ENCODE assay signal across 8 cellular contexts in the genomic region with DNA sequence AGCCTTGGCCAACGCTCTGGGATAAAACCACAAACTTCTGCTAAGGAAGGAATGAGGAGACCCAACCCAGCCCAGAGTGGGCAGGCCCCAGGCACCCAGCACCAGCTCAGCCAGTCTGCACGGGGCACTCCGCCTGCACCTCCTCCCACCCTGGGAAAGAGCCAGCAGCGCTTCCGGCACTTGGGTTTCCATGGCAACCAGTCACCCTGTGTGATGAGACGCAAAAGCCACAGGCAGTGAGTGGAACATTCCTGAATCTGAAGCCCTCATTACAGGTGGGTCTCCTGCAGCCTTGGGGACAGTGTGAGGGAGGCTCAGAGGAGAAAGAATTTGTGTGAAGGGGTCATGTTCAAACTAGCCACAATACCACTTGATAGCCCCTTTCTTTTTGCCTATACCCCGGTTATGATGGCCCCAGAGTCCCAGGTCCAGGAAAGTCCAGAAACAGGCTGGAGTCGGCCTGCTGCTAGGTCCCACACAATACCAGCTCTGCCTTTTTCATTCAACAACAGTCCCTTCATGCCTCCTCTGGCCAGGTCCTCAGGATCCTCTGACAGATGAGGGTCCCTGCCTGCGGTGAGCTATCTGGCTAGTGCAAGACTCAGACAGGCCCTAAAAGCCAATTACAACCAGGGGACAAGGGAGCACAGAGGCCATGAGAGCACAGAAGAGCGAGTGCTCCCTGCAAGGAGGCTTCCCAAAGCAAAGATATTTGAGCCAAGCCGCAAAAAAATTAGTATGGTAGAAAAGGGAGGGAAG.
DNase-seq lines count a peak whose midpoint lies in the region; ATAC-seq and TF ChIP-seq lines count a peak whose summit lies in the region.

No MANE protein-coding gene starts in this region.

- no peak for TF ChIP-seq CTCF in HL-60 (IDR thresholded peaks at IDR 0.05; ENCODE audit: insufficient read depth, low read length)
- no peak for TF ChIP-seq CTCF in fibroblast of pulmonary artery (IDR thresholded peaks at IDR 0.05; ENCODE audit: low read length, missing control alignments)

- H3K27me3 ChIP-seq in HL-60 (ENCODE audit: insufficient read depth, poor library complexity, severe bottlenecking), result peaks cover 9% of the 10 kb centered on the region

- no peak for ATAC-seq in HG03571 (IDR thresholded peaks at IDR 0.05; ENCODE audit: unreplicated experiment)

- H3K27ac ChIP-seq in HL-60 (replicated peaks) (peak overlapping the region; percentile 52), temporal lobe (ENCODE audit: low read depth, low read length) (peak overlapping the region; percentile 51)

- peak; percentile 93 for DNase-seq in GDM1 (lab: John Stamatoyannopoulos, UW)
- DNase-seq in HL-60 (ENCODE audit: low read depth in 1 of 2, low spot score in 1 of 2), result peak; percentile 74 to 92
- DNase-seq in RPMI7951 (ENCODE audit: low read depth), result peak; percentile 83
- peak; percentile 81 for DNase-seq in activated T-helper 1 cell treated with Interleukin-2 at 50 U/mL for 16 hours (ENCODE audit: low read depth)
- peak; percentile 61 for DNase-seq in fibroblast of pulmonary artery (ENCODE audit: low read depth)
- DNase-seq in non-pigmented ciliary epithelial cell (ENCODE audit: low read depth), result peak; percentile 20

- H3K4me3 ChIP-seq in HL-60 (replicated peaks; ENCODE audit: insufficient read depth, low read length) (no peak overlapping the region), fibroblast of pulmonary artery (replicated peaks; ENCODE audit: low read depth, low read length) (no peak overlapping the region)

Comparison
In these comparisons a context has a peak if more than half of its experiments do, and no peak if none do; other contexts are left out.
1. DNase-seq: peak in every context shown above with its lines; median percentile 93 in GDM1; 83 in HL-60; 83 in RPMI7951; 81 in activated T-helper 1 cell treated with Interleukin-2 at 50 U/mL for 16 hours; 61 in fibroblast of pulmonary artery; 20 in non-pigmented ciliary epithelial cell.